19 cellular contexts compared by ENCODE assay signal in the genomic region with DNA sequence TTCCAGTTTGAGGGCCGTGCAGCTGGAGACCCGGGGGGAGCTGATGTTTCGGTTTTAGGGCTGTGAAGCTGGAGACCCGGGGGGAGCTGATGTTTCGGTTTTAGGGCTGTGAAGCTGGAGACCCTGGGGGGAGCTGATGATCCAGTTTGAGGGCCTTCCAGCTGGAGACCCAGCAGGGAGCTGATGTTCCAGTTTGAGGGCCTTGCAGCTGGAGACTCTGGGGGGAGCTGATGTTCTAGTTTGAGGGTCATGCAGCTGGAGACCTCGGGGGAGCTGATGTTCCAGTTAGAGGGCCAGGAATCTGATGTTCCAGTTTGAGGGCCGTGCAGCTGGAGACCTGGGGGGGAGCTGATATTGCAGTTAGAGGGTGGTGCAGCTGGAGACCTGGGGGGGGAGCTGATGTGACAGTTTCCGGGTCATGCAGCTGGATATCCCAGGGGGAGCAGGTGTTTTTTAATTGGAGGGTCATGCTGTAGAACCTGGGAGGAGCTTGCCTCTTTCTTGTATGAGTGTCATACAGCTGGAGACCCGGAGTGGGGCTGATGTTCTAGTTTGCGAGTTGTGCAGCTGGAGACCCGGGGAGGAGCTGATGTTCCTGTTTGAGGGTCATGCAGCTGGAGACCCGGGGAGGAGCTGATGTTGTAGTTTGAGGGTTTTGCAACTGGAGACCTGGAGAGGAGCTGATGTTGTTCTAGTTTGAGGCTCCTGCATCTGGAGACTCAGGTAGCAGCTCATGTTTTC.
A peak's percentile ranks its signal among the peaks of the same experiment; 100 is the strongest.
DNase-seq lines count a peak whose midpoint lies in the region; ATAC-seq, FAIRE-seq and TF ChIP-seq lines count a peak whose summit lies in the region.
"Had no signal": no experiment of that assay in that cellular context is flagged by ENCODE, and none has a peak within 500 bp of the region (broad histone marks: within the 10 kb centered on the region; RNA-seq: fewer than 3 reads in every experiment).

No MANE protein-coding gene starts in this region.

- TF ChIP-seq CTCF in GM13977 (IDR thresholded peaks at IDR 0.05; ENCODE audit: extremely low read depth, insufficient read depth, missing control alignments) (peak; percentile 24), Peyer's patch (IDR thresholded peaks at IDR 0.05) (no peak), HepG2 (CRISPR knock-in tag; IDR thresholded peaks at IDR 0.05) (peak; percentile 75)

- BruUV-seq in HepG2 (replicated peaks; lab: Mats Ljungman, UMichigan): no TSS peak

- intact Hi-C loops in HepG2 (cut with micrococcal nuclease; ENCODE audit: unreplicated experiment): loop anchor here (5.0 kb wide), 1 partner anchor 70 kb away; no protein-coding TSS in a partner anchor

- no peak overlapping the region for H3K4me3 ChIP-seq in Peyer's patch
- peak overlapping the region in 2 of 3 experiments; percentile 47 to 49; a peak in 2 of 6 replicates for H3K4me3 ChIP-seq in HepG2 (replicated peaks in 1 of 3; ENCODE audit: insufficient read depth in 1 of 3, low read depth in 2 of 3, low read length in 3 of 3)
- H3K4me3 ChIP-seq: GM12878, GM23248 had no signal

- H3K79me2 ChIP-seq in HepG2 (ENCODE audit: insufficient read depth, low read length): no peaks in the 10 kb centered on the region

- H3K9me3 ChIP-seq in Peyer's patch (no peaks in the 10 kb centered on the region), HepG2 (ENCODE audit: low read length) (no peaks in the 10 kb centered on the region)

- no peak overlapping the region for H2AFZ ChIP-seq in HepG2 (ENCODE audit: low read length)
- H2AFZ ChIP-seq: GM23248 had no signal

- H3K4me1 ChIP-seq in Peyer's patch (no peaks in the 10 kb centered on the region), HepG2 (ENCODE audit: insufficient read depth, low read length) (peaks cover 55% of the 10 kb centered on the region)

- H3K9ac ChIP-seq in HepG2 (ENCODE audit: insufficient read depth, low read depth, low read length): no peak overlapping the region
- H3K9ac ChIP-seq: GM23248, KMS-11 had no signal

- CTCF ChIA-PET in HepG2 (lab: Yijun Ruan, JAX; ENCODE audit: low intra/inter-chr PET ratio, low total read pairs): no interaction called here

- TF ChIP-seq EP300 in HepG2 (IDR thresholded peaks at IDR 0.05; ENCODE audit: low read depth in 2 of 2, low read length in 2 of 2) (no peak), HepG2 (CRISPR knock-in tag; IDR thresholded peaks at IDR 0.05; ENCODE audit: borderline replicate concordance) (no peak)

- TF ChIP-seq RAD21 in HepG2 (CRISPR knock-in tag; IDR thresholded peaks at IDR 0.05): peak; percentile 52

- peak overlapping the region; percentile 70 for H3K4me2 ChIP-seq in HepG2 (ENCODE audit: low read depth, low read length)
- H3K4me2 ChIP-seq: KMS-11 had no signal

- no peak for FAIRE-seq in HepG2 (lab: Jason Lieb, UNC)
- FAIRE-seq: A204.1, GM12878, GM18507 had no signal

- in situ Hi-C loops in GM13977 (cut with MboI; ENCODE audit: low pct_unique_long_range_greater_than_20kb, low sequenced_read_pairs, unreplicated experiment): no loop called here
- in situ Hi-C loops in HepG2 (cut with HindIII; ENCODE audit: extremely low pct_ligation_motif_present, low pct_unique_long_range_greater_than_20kb): no loop called here

- POLR2A ChIA-PET in HepG2 (lab: Yijun Ruan, JAX): interaction anchor here (0.9 kb wide), 1 partner anchor 8 kb away, joined by 3 read pairs; no protein-coding TSS in a partner anchor

- DNase-seq in activated CD8-positive, alpha-beta memory T cell treated with anti-CD3 and anti-CD28 coated beads, Interleukin-2, amount 50 U/mL, for 4 hours: peak; percentile 6
- no peak for DNase-seq in activated CD8-positive, alpha-beta memory T cell treated with anti-CD3 and anti-CD28 coated beads, Interleukin-2, amount 50 U/mL, for 48 hours
- DNase-seq in GM13977 (ENCODE audit: low spot score) (no peak), Peyer's patch (peak in 2 of 3 donors; percentile 25 to 36), HepG2 (ENCODE audit: low spot score) (peak; percentile 36), substantia nigra (lab: John Stamatoyannopoulos, UW) (no peak)
- DNase-seq: C1 segment of cervical spinal cord, GDM1, GM23248, HCEC 1CT, NCI-H1930, NCI-H748 treated with DMSO at 0.1 percent for 48 hours had no signal

- ATAC-seq in HepG2 (peak; percentile 42), GM18519 (IDR thresholded peaks at IDR 0.05; ENCODE audit: low FRiP score, unreplicated experiment) (no peak), HG02938 (IDR thresholded peaks at IDR 0.05; ENCODE audit: unreplicated experiment) (no peak)
- ATAC-seq: GM12878, Right ventricle myocardium inferior had no signal

- TF ChIP-seq POLR2A in Peyer's patch (IDR thresholded peaks at IDR 0.05): no peak
- TF ChIP-seq POLR2A in HepG2 (IDR thresholded peaks at IDR 0.05; ENCODE audit: insufficient read depth in 1 of 2, low read depth in 2 of 2, low read length in 2 of 2): no peak

- H3K27ac ChIP-seq in Peyer's patch (no peak overlapping the region), HepG2 (ENCODE audit: extremely low read length, insufficient read depth, low read length) (no peak overlapping the region), substantia nigra (ENCODE audit: low read depth, low read length, poor library complexity, severe bottlenecking) (no peak overlapping the region)
- H3K27ac ChIP-seq: GM23248, KMS-11 had no signal

- H4K20me1 ChIP-seq in HepG2 (ENCODE audit: insufficient read depth, low read length): no peaks in the 10 kb centered on the region

- H3K36me3 ChIP-seq in Peyer's patch (no peaks in the 10 kb centered on the region), HepG2 (replicated peaks in 1 of 2; ENCODE audit: control insufficient read depth in 1 of 2, insufficient read depth in 2 of 2, low read length in 2 of 2) (no peaks in the 10 kb centered on the region)

- H3K27me3 ChIP-seq in Peyer's patch (no peaks in the 10 kb centered on the region), HepG2 (ENCODE audit: control insufficient read depth in 1 of 2, insufficient read depth in 2 of 2, low read length in 2 of 2) (peaks cover 0 to 52% of the 10 kb centered on the region in 2 experiments; a peak in 4 of 5 replicates)

- 29% methylated on average over 12 of the region's 12 CpGs for WGBS in HepG2 (ENCODE audit: low lambda C conversion rate)

TF ChIP-seq in HepG2, 621 proteins besides CTCF, POLR2A, EP300 and RAD21 (continues in another document):
- no peak for TF ChIP-seq HNF4G (IDR thresholded peaks at IDR 0.05; ENCODE audit: borderline replicate concordance, low read depth, low read length)
- TF ChIP-seq HNF4G (CRISPR knock-in tag; IDR thresholded peaks at IDR 0.05; ENCODE audit: borderline replicate concordance, low read depth): no peak
- TF ChIP-seq ELF1 (CRISPR knock-in tag; IDR thresholded peaks at IDR 0.05): no peak
- no peak for TF ChIP-seq FOXK2 (IDR thresholded peaks at IDR 0.05)
- 0 out of 2 replicates have a peak, but pooled peaks have one; percentile 27 for TF ChIP-seq GABPB1 (CRISPR knock-in tag; IDR thresholded peaks at IDR 0.05)
- TF ChIP-seq U2AF1 (optimal IDR thresholded peaks at IDR 0.05; ENCODE audit: low read depth, low read length): no peak
- TF ChIP-seq ZNF44 (CRISPR knock-in tag; IDR thresholded peaks at IDR 0.05): no peak
- TF ChIP-seq, protein P1, sequence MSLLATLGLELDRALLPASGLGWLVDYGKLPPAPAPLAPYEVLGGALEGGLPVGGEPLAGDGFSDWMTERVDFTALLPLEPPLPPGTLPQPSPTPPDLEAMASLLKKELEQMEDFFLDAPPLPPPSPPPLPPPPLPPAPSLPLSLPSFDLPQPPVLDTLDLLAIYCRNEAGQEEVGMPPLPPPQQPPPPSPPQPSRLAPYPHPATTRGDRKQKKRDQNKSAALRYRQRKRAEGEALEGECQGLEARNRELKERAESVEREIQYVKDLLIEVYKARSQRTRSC (CRISPR knock-in tag; IDR thresholded peaks at IDR 0.05; ENCODE audit: low read depth): no peak
- TF ChIP-seq, protein P2, sequence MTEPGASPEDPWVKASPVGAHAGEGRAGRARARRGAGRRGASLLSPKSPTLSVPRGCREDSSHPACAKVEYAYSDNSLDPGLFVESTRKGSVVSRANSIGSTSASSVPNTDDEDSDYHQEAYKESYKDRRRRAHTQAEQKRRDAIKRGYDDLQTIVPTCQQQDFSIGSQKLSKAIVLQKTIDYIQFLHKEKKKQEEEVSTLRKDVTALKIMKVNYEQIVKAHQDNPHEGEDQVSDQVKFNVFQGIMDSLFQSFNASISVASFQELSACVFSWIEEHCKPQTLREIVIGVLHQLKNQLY (CRISPR knock-in tag; IDR thresholded peaks at IDR 0.05): no peak
- no peak for TF ChIP-seq SOX13 (IDR thresholded peaks at IDR 0.05)
- TF ChIP-seq SOX13 (CRISPR knock-in tag; conservative IDR thresholded peaks at IDR 0.05 in 1 of 2, IDR thresholded peaks at IDR 0.05 in 1 of 2): no peak
- TF ChIP-seq STAG1 (CRISPR knock-in tag; IDR thresholded peaks at IDR 0.05): peak; percentile 56
- TF ChIP-seq ZNF781 (CRISPR knock-in tag; IDR thresholded peaks at IDR 0.05; ENCODE audit: borderline replicate concordance, not compliant biosample characterization): peak; percentile 16
- TF ChIP-seq SMC3 (IDR thresholded peaks at IDR 0.05; ENCODE audit: low read length): peak; percentile 58; the same call in 1 of the 2 replicates
- no peak for TF ChIP-seq TMF1 (CRISPR knock-in tag; IDR thresholded peaks at IDR 0.05; ENCODE audit: low read depth)
- TF ChIP-seq TEAD3 (CRISPR knock-in tag; optimal IDR thresholded peaks at IDR 0.05; ENCODE audit: borderline replicate concordance): no peak
- TF ChIP-seq IKZF4 (CRISPR knock-in tag; IDR thresholded peaks at IDR 0.05; ENCODE audit: borderline replicate concordance, low read depth, not compliant biosample characterization): no peak
- TF ChIP-seq CBX1 (IDR thresholded peaks at IDR 0.05; ENCODE audit: low read depth): no peak
- no peak for TF ChIP-seq HES4 (CRISPR knock-in tag; IDR thresholded peaks at IDR 0.05; ENCODE audit: borderline replicate concordance)
- TF ChIP-seq, protein P3, sequence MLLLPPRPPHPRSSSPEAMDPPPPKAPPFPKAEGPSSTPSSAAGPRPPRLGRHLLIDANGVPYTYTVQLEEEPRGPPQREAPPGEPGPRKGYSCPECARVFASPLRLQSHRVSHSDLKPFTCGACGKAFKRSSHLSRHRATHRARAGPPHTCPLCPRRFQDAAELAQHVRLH (CRISPR knock-in tag; IDR thresholded peaks at IDR 0.05; ENCODE audit: borderline replicate concordance, low read depth): no peak
- TF ChIP-seq ZSCAN12 (CRISPR knock-in tag; IDR thresholded peaks at IDR 0.05): no peak
- TF ChIP-seq ZNF672 (CRISPR knock-in tag; IDR thresholded peaks at IDR 0.05): no peak

Comparison
In these comparisons a context has a peak if more than half of its experiments do, and no peak if none do; other contexts are left out.
1. DNase-seq: peak in activated CD8-positive, alpha-beta memory T cell treated with anti-CD3 and anti-CD28 coated beads, Interleukin-2, amount 50 U/mL, for 4 hours (single experiment), Peyer's patch (2 of 3) and HepG2 (single experiment); none in activated CD8-positive, alpha-beta memory T cell treated with anti-CD3 and anti-CD28 coated beads, Interleukin-2, amount 50 U/mL, for 48 hours (single experiment), GM13977 (single experiment) and substantia nigra (0 of 49).
2. CTCF ChIP-seq: peak in GM13977 (single experiment) and HepG2 (single experiment); none in Peyer's patch (0 of 6).
3. H3K4me3 ChIP-seq: peak in HepG2 (2 of 3); none in Peyer's patch (0 of 4).